8 cellular contexts compared by ENCODE assay signal in genomic region chr17:4230142-4230541, GRCh38. TPM values are rescaled to one million over a fixed set of nuclear protein-coding genes. Genes with fewer than 3 reads are reported as not detected.
DNase-seq lines count a peak whose midpoint lies in the region; ATAC-seq, FAIRE-seq and TF ChIP-seq lines count a peak whose summit lies in the region.

No MANE protein-coding gene starts in this region.

- POLR2A ChIA-PET in T-cell (lab: Charles Lee): no interaction called here

- H3K4me3 Mint-ChIP-seq in activated naive CD4-positive, alpha-beta T cell treated with anti-CD3 and anti-CD28 coated beads, Interleukin-2, amount 10 ng/mL, durations not matched to agents 7 days and 5 days: no peak overlapping the region
- no peak overlapping the region for H3K4me3 Mint-ChIP-seq in activated naive CD4-positive, alpha-beta T cell treated with anti-CD3 and anti-CD28 coated beads for 36 hours
- no peak overlapping the region for H3K4me3 Mint-ChIP-seq in T-cell

- no peaks in the 10 kb centered on the region for H3K27me3 Mint-ChIP-seq in activated naive CD4-positive, alpha-beta T cell treated with anti-CD3 and anti-CD28 coated beads, Interleukin-2, amount 10 ng/mL, durations not matched to agents 7 days and 5 days
- H3K27me3 Mint-ChIP-seq in activated naive CD4-positive, alpha-beta T cell treated with anti-CD3 and anti-CD28 coated beads for 36 hours (ENCODE audit: low read depth): no peaks in the 10 kb centered on the region
- H3K27me3 Mint-ChIP-seq in T-cell: no peaks in the 10 kb centered on the region

- H3K9me3 ChIP-seq in mesodermal cell (ENCODE audit: control insufficient read depth, low read length): no peaks in the 10 kb centered on the region
- no peaks in the 10 kb centered on the region for H3K9me3 ChIP-seq in vagina

- peaks cover 17% of the 10 kb centered on the region for H3K4me1 Mint-ChIP-seq in activated naive CD4-positive, alpha-beta T cell treated with anti-CD3 and anti-CD28 coated beads, Interleukin-2, amount 10 ng/mL, durations not matched to agents 7 days and 5 days
- H3K4me1 Mint-ChIP-seq in activated naive CD4-positive, alpha-beta T cell treated with anti-CD3 and anti-CD28 coated beads for 36 hours (ENCODE audit: low read depth): peaks cover 14% of the 10 kb centered on the region
- peaks cover 21 to 26% (median 23%) of the 10 kb centered on the region in 3 donors for H3K4me1 Mint-ChIP-seq in T-cell

- ATAC-seq in T-cell (replicated peaks in 1 of 4) (no peak), HG02571 (IDR thresholded peaks at IDR 0.05; ENCODE audit: unreplicated experiment) (no peak)

- FAIRE-seq in GM12891 (lab: Jason Lieb, UNC): no peak

- H3K4me1 ChIP-seq in mesodermal cell (ENCODE audit: control insufficient read depth, insufficient read depth, low read length, poor library complexity, severe bottlenecking) (peaks cover 13% of the 10 kb centered on the region), vagina (peaks cover 51% of the 10 kb centered on the region)

- H3K27me3 ChIP-seq in dorsolateral prefrontal cortex (no peaks in the 10 kb centered on the region), vagina (no peaks in the 10 kb centered on the region)

- peaks cover 34% of the 10 kb centered on the region for H3K36me3 Mint-ChIP-seq in activated naive CD4-positive, alpha-beta T cell treated with anti-CD3 and anti-CD28 coated beads, Interleukin-2, amount 10 ng/mL, durations not matched to agents 7 days and 5 days
- H3K36me3 Mint-ChIP-seq in activated naive CD4-positive, alpha-beta T cell treated with anti-CD3 and anti-CD28 coated beads for 36 hours (ENCODE audit: low read depth): peaks cover 10% of the 10 kb centered on the region
- peaks cover 31% of the 10 kb centered on the region for H3K36me3 Mint-ChIP-seq in T-cell

- H3K27ac ChIP-seq in dorsolateral prefrontal cortex (peak overlapping the region; percentile 10 to 91 (median 79)), mesodermal cell (ENCODE audit: low read depth, low read length, severe bottlenecking) (peak overlapping the region; percentile 99), vagina (peak overlapping the region; percentile 84)

- no peak for DNase-seq in activated naive CD4-positive, alpha-beta T cell treated with anti-CD3 and anti-CD28 coated beads, Interleukin-2, amount 10 ng/mL, durations not matched to agents 7 days and 5 days
- DNase-seq in activated naive CD4-positive, alpha-beta T cell treated with anti-CD3 and anti-CD28 coated beads for 36 hours: no peak
- DNase-seq in dorsolateral prefrontal cortex: peak in 1 of 10 donors; percentile 43
- DNase-seq in vagina (ENCODE audit: extremely low spot score in 2 of 2): peak in 1 of 2 donors; percentile 94
- no peak for DNase-seq in GM12891 (ENCODE audit: insufficient read length, low spot score)
- no peak for DNase-seq in T-cell

- H3K36me3 ChIP-seq in mesodermal cell (ENCODE audit: control insufficient read depth, insufficient read depth, low read length) (peaks cover 46% of the 10 kb centered on the region), vagina (peaks cover 0 to 15% of the 10 kb centered on the region in 2 donors)

- TF ChIP-seq CTCF in dorsolateral prefrontal cortex (IDR thresholded peaks at IDR 0.05 in 54 of 56, conservative IDR thresholded peaks at IDR 0.05 in 2 of 56; ENCODE audit: low read depth in 1 of 56, partially characterized antibody in 56 of 56) (no peak), vagina (IDR thresholded peaks at IDR 0.05) (no peak)

- TF ChIP-seq POLR2A in vagina (IDR thresholded peaks at IDR 0.05): no peak
- TF ChIP-seq POLR2A in GM12891 (IDR thresholded peaks at IDR 0.05; ENCODE audit: low read depth, low read length): no peak

- intact Hi-C loops in activated naive CD4-positive, alpha-beta T cell treated with anti-CD3 and anti-CD28 coated beads for 36 hours (cut with micrococcal nuclease): no loop called here
- intact Hi-C loops in dorsolateral prefrontal cortex (cut with DNase I) (no loop called here), vagina (cut with DNase I) (no loop called here)

- WGBS in mesodermal cell (ENCODE audit: insufficient coverage in 2 of 2), 2 experiments: 25% methylated on average over 1 of the region's 2 CpGs; no CpG with 5 or more reads in 1 of the 2 experiments

- CTCF ChIA-PET in activated naive CD4-positive, alpha-beta T cell treated with anti-CD3 and anti-CD28 coated beads, Interleukin-2, amount 10 ng/mL, durations not matched to agents 7 days and 5 days (lab: Charles Lee): interaction anchor here (0.6 to 1.9 kb wide), 5 partner anchors 10 to 406 kb away, joined by 3 to 7 read pairs (median 4); no protein-coding TSS in a partner anchor
- CTCF ChIA-PET in activated naive CD4-positive, alpha-beta T cell treated with anti-CD3 and anti-CD28 coated beads for 36 hours (lab: Charles Lee): interaction anchor here (0.6 to 1.5 kb wide), 3 partner anchors 14 to 184 kb away, joined by 4 to 6 read pairs (median 5); no protein-coding TSS in a partner anchor
- CTCF ChIA-PET in T-cell (lab: Charles Lee): interaction anchor here in 1 of 2 donors (0.5 to 1.1 kb wide), 4 partner anchors 9 to 31 kb away, joined by 3 to 5 read pairs (median 3); no protein-coding TSS in a partner anchor

- H3K4me3 ChIP-seq in dorsolateral prefrontal cortex (peak overlapping the region in 7 of 59 donors; percentile 3 to 22 (median 9)), mesodermal cell (ENCODE audit: extremely low read depth, insufficient read depth, low read length, poor library complexity, severe bottlenecking) (no peak overlapping the region), vagina (no peak overlapping the region)

- H3K9me3 Mint-ChIP-seq in activated naive CD4-positive, alpha-beta T cell treated with anti-CD3 and anti-CD28 coated beads, Interleukin-2, amount 10 ng/mL, durations not matched to agents 7 days and 5 days: no peaks in the 10 kb centered on the region
- H3K9me3 Mint-ChIP-seq in activated naive CD4-positive, alpha-beta T cell treated with anti-CD3 and anti-CD28 coated beads for 36 hours: no peaks in the 10 kb centered on the region
- no peaks in the 10 kb centered on the region for H3K9me3 Mint-ChIP-seq in T-cell

- peak overlapping the region; percentile 24 for H3K27ac Mint-ChIP-seq in activated naive CD4-positive, alpha-beta T cell treated with anti-CD3 and anti-CD28 coated beads, Interleukin-2, amount 10 ng/mL, durations not matched to agents 7 days and 5 days
- no peak overlapping the region for H3K27ac Mint-ChIP-seq in activated naive CD4-positive, alpha-beta T cell treated with anti-CD3 and anti-CD28 coated beads for 36 hours
- peak overlapping the region in 1 of 2 donors; percentile 52 for H3K27ac Mint-ChIP-seq in T-cell

TF ChIP-seq in GM12891, 5 proteins besides CTCF, POLR2A, EP300 and RAD21:
- no peak for TF ChIP-seq TAF1 (IDR thresholded peaks at IDR 0.05; ENCODE audit: low read depth, low read length)
- no peak for TF ChIP-seq POLR2AphosphoS5 (IDR thresholded peaks at IDR 0.05; ENCODE audit: low read depth, low read length)

RNA-seq across cellular contexts. Expression of gene ANKFY1, which starts 33.6 kb away (rescaled TPM):
- total RNA-seq in activated naive CD4-positive, alpha-beta T cell treated with anti-CD3 and anti-CD28 coated beads for 36 hours: 10 to 100 TPM; 36.6 to 37.4 TPM
- total RNA-seq in dorsolateral prefrontal cortex (100 to 1,000 TPM in 7 of 120 experiments, 10 to 100 TPM in 113; 46.8 to 109 (median 81.7) TPM), vagina (44.2 TPM), T-cell (10 to 100 TPM; 58.0 to 69.6 (median 67.0) TPM)
- polyA plus RNA-seq in mesodermal cell (2013, experiment 1 of 2): 24.9 TPM
- 21.2 TPM for polyA plus RNA-seq in mesodermal cell (2013, experiment 2 of 2)
- 9.6 TPM for polyA plus RNA-seq in GM12891 (2012; ENCODE audit: low read depth, missing spikeins)
